Comparison of ENCODE assay signal across 35 cellular contexts in the genomic region with DNA sequence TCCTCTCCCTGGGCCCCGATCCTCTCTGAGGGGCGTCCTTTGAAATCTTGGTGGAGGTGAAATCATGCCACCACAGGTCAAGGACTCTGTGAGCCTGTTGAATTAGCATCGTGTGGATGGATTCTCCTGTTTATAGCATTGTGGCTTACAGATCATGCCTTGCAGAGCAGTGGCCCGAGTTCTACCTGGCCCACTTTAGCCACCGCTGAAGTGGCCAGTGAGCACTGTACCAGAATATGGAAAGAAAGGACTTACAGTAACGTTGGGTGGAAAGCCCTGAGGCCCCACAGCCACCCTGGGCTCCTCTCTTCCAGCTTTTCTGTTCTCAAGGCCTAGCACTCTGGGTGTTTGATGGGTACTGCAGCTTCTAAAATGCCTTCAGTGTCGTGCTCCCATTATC. TPM values are rescaled to one million over a fixed set of nuclear protein-coding genes. Genes with fewer than 3 reads are reported as not detected.
"Had no signal": no experiment of that assay in that cellular context is flagged by ENCODE, and none has a peak within 500 bp of the region (broad histone marks: within the 10 kb centered on the region; RNA-seq: fewer than 3 reads in every experiment).

No MANE protein-coding gene starts in this region.

- DNase-seq: activated effector memory CD4-positive, alpha-beta T cell treated with anti-CD3 and anti-CD28 coated beads, Interleukin-2, amount 50 U/mL, for 16 hours; activated effector memory CD4-positive, alpha-beta T cell treated with Interleukin-2 at 50 U/mL for 16 hours; activated gamma-delta T cell; activated gamma-delta T cell treated with Interleukin-2 at 50 U/mL for 16 hours; activated naive CD4-positive, alpha-beta T cell; activated naive CD4-positive, alpha-beta T cell treated with anti-CD3 and anti-CD28 coated beads for 36 hours; activated naive CD4-positive, alpha-beta T cell treated with anti-CD3 and anti-CD28 coated beads, Interleukin-2, amount 10 ng/mL, durations not matched to agents 7 days and 5 days; activated naive CD4-positive, alpha-beta T cell treated with anti-CD3 and anti-CD28 coated beads, Interleukin-2, amount 50 U/mL, for 16 hours; activated naive CD4-positive, alpha-beta T cell treated with Interleukin-2 at 50 U/mL for 16 hours; activated naive CD8-positive, alpha-beta T cell treated with anti-CD3 and anti-CD28 coated beads for 36 hours; activated naive CD8-positive, alpha-beta T cell treated with anti-CD3 and anti-CD28 coated beads, Interleukin-2, amount 10 ng/mL, durations not matched to agents 7 days and 5 days; activated naive CD8-positive, alpha-beta T cell treated with anti-CD3 and anti-CD28 coated beads, Interleukin-2, amount 50 U/mL, for 24 hours; activated T-cell treated with anti-CD3 and anti-CD28 coated beads, Interleukin-2, amount 50 U/mL, for 1 hour; activated T-cell treated with anti-CD3 and anti-CD28 coated beads, Interleukin-2, amount 50 U/mL, for 24 hours; activated T-cell treated with anti-CD3 and anti-CD28 coated beads, Interleukin-2, amount 50 U/mL, for 4 hours; activated T-cell treated with anti-CD3 and anti-CD28 coated beads, Interleukin-2, amount 50 U/mL, for 48 hours; activated T-cell treated with anti-CD3 and anti-CD28 coated beads, Interleukin-2, amount 50 U/mL, for 72 hours; adrenal gland; amniotic stem cell; amygdala; anterior cingulate cortex; body of pancreas; brain microvascular endothelial cell; caudate nucleus; central memory CD4-positive, alpha-beta T cell; cerebellar nuclear complex had no signal

- H3K36me3 ChIP-seq: adrenal gland, ascending aorta, brain microvascular endothelial cell, breast epithelium, cardiac muscle cell had no signal

- H3K27ac ChIP-seq: adrenal gland, ascending aorta, body of pancreas, brain microvascular endothelial cell, breast epithelium, cardiac muscle cell had no signal

- H3K4me3 ChIP-seq: adrenal gland, ascending aorta, body of pancreas, breast epithelium, cardiac muscle cell had no signal

- H3K9me3 ChIP-seq: adrenal gland, ascending aorta, body of pancreas, breast epithelium had no signal

- ATAC-seq: activated naive CD4-positive, alpha-beta T cell treated with anti-CD3 and anti-CD28 coated beads, Interleukin-2, amount 50 U/mL, for 72 hours; activated naive CD8-positive, alpha-beta T cell treated with anti-CD3 and anti-CD28 coated beads, Interleukin-2, amount 50 U/mL, for 24 hours; activated T-cell treated with anti-CD3 and anti-CD28 coated beads, Interleukin-2, amount 50 U/mL, for 4 hours; activated T-cell treated with anti-CD3 and anti-CD28 coated beads, Interleukin-2, amount 50 U/mL, for 72 hours; activated T-helper 17 cell treated with anti-CD3 and anti-CD28 coated beads, Interleukin-2, amount 50 U/mL, for 72 hours; body of pancreas had no signal

- H3K4me1 ChIP-seq: adrenal gland, ascending aorta, body of pancreas, breast epithelium had no signal

- H3K27me3 ChIP-seq: adrenal gland, ascending aorta, body of pancreas, brain microvascular endothelial cell, breast epithelium, cardiac muscle cell had no signal

RNA-seq across cellular contexts. Expression of a gene that starts 35.3 kb away (rescaled TPM):
- total RNA-seq: activated naive CD4-positive, alpha-beta T cell treated with anti-CD3 and anti-CD28 coated beads for 36 hours; activated naive CD4-positive, alpha-beta T cell treated with anti-CD3 and anti-CD28 coated beads, Interleukin-2, amount 50 U/mL, for 72 hours; activated naive CD8-positive, alpha-beta T cell treated with anti-CD3 and anti-CD28 coated beads for 36 hours; activated naive CD8-positive, alpha-beta T cell treated with anti-CD3 and anti-CD28 coated beads, Interleukin-2, amount 10 ng/mL, durations not matched to agents 7 days and 5 days; activated T-cell treated with anti-CD3 and anti-CD28 coated beads, Interleukin-2, amount 50 U/mL, for 4 hours; activated T-cell treated with anti-CD3 and anti-CD28 coated beads, Interleukin-2, amount 50 U/mL, for 72 hours; activated T-helper 1 cell treated with anti-CD3 and anti-CD28 coated beads, Interleukin-12 subunit alpha, Interleukin-12 subunit beta, Interleukin-2, Interleukin-4 antibody, amounts not matched to agents 30 ng/mL and 10 ng/mL and 1 ng/mL, durations not matched to agents 14 hours and 24 hours and 36 hours; activated T-helper 17 cell treated with anti-CD3 and anti-CD28 coated beads, Interleukin-2, amount 50 U/mL, for 72 hours; activated T-helper 2 cell treated with anti-CD3 and anti-CD28 coated beads, Interferon-gamma antibody, Interleukin-2, Interleukin-4, amounts not matched to agents 10 μg/mL and 5 μg/mL and 100 μg/mL, durations not matched to agents 14 hours and 24 hours and 36 hours; adrenal gland; ascending aorta; body of pancreas; cardiac septum; chondrocyte had no signal
- polyA plus RNA-seq: adrenal gland had no signal
